ENCODE assay signal across 6 cellular contexts in the genomic region with DNA sequence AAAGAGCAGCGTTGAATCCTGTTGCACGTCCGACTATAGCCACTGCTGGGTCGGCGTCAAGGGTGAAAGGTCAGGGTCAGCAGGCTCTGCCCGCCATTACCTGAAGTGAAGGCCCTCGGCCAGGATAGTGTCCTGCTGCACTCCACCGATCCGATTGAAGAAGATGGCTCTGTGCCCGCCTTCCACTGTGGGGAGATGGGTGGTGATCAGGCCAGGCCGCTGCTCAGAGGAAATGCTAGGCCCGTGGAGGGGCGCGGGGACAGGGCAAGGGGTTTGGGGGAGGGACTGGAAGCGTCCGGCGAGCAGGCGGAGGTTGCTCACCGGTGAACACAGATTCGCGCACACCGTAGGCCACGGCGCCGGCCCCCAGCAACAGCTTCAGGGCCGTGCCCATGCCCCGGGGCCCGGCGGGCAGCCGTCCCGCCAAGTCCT. TPM values are rescaled to one million over a fixed set of nuclear protein-coding genes. Genes with fewer than 3 reads are reported as not detected.
A peak's percentile ranks its signal among the peaks of the same experiment; 100 is the strongest.
DNase-seq lines count a peak whose midpoint lies in the region; ATAC-seq and TF ChIP-seq lines count a peak whose summit lies in the region.

No MANE protein-coding gene starts in this region.

- H3K4me3 ChIP-seq in RWPE2 (ENCODE audit: severe bottlenecking) (peak overlapping the region; percentile 94), iPS DF 6.9 (ENCODE audit: low read length) (peak overlapping the region; percentile 94), aorta (ENCODE audit: low read length in 2 of 2) (peak overlapping the region; percentile 68 to 75)

- H3K27me3 ChIP-seq in RWPE2 (ENCODE audit: insufficient read depth, poor library complexity, severe bottlenecking) (no peaks in the 10 kb centered on the region), iPS DF 6.9 (ENCODE audit: control insufficient read depth, insufficient read depth, low read length) (no peaks in the 10 kb centered on the region), aorta (ENCODE audit: control insufficient read depth in 1 of 2, insufficient read depth in 2 of 2, low read length in 1 of 2) (no peaks in the 10 kb centered on the region)

- H3K36me3 ChIP-seq in RWPE2 (ENCODE audit: low read depth) (peaks cover 73% of the 10 kb centered on the region), iPS DF 6.9 (ENCODE audit: control insufficient read depth, insufficient read depth, low read length) (peaks cover 39% of the 10 kb centered on the region), aorta (ENCODE audit: control insufficient read depth in 1 of 2, insufficient read depth in 2 of 2, low read length in 1 of 2) (peaks cover 1 to 7% of the 10 kb centered on the region in 2 donors)

- ATAC-seq in GM21825 (IDR thresholded peaks at IDR 0.05; ENCODE audit: unreplicated experiment) (peak; percentile 6), RWPE2 (ENCODE audit: low read depth) (peak; percentile 51), aorta (ENCODE audit: low FRiP score) (no peak), GM18873 (IDR thresholded peaks at IDR 0.05; ENCODE audit: low FRiP score, unreplicated experiment) (no peak)

- no peak for TF ChIP-seq CTCF in RWPE2 (IDR thresholded peaks at IDR 0.05; ENCODE audit: poor library complexity, severe bottlenecking)

- intact Hi-C loops in aorta (cut with DNase I): loop anchor here in 1 of 2 donors (5.0 kb wide), 2 partner anchors 47 to 127 kb away; partner anchors contain the start of gene LPCAT3

- WGBS in iPS DF 6.9 (ENCODE audit: insufficient coverage, insufficient read length): no CpG with 5 or more reads among the region's 31 CpGs
- 0% methylated on average over 31 of the region's 31 CpGs for WGBS in aorta, 2 donors

- DNase-seq in RWPE2 (ENCODE audit: low spot score): peak; percentile 64
- DNase-seq in iPS DF 6.9 (ENCODE audit: low read depth, low spot score): no peak
- DNase-seq in aorta: no peak
- DNase-seq in activated gamma-delta T cell (lab: John Stamatoyannopoulos, UW): no peak

- peaks cover 7% of the 10 kb centered on the region for H3K4me1 ChIP-seq in RWPE2 (ENCODE audit: insufficient read depth, poor library complexity, severe bottlenecking)
- H3K4me1 ChIP-seq in iPS DF 6.9 (ENCODE audit: control insufficient read depth, insufficient read depth, low read length): no peaks in the 10 kb centered on the region
- H3K4me1 ChIP-seq in aorta (ENCODE audit: control insufficient read depth in 1 of 2, insufficient read depth in 2 of 2, low read length in 2 of 2): peaks cover 4 to 5% of the 10 kb centered on the region in 2 donors

- H3K27ac ChIP-seq in RWPE2 (ENCODE audit: poor library complexity, severe bottlenecking) (peak overlapping the region; percentile 71), iPS DF 6.9 (ENCODE audit: low read length) (no peak overlapping the region), aorta (ENCODE audit: low read depth in 1 of 2, low read length in 2 of 2) (peak overlapping the region in 1 of 2 donors; percentile 38)

- H3K9me3 ChIP-seq in RWPE2 (ENCODE audit: severe bottlenecking) (no peaks in the 10 kb centered on the region), iPS DF 6.9 (ENCODE audit: control insufficient read depth, insufficient read depth, low read length) (no peaks in the 10 kb centered on the region), aorta (ENCODE audit: control insufficient read depth, low read length) (no peaks in the 10 kb centered on the region)

RNA-seq across cellular contexts. Expression of gene PHB2, which starts 0.4 kb away (rescaled TPM):
- 100 to 1,000 TPM in 1 of 2 donors, 10 to 100 TPM in 1; 97.9 to 117 TPM for total RNA-seq in aorta
- polyA plus RNA-seq in aorta: 100 to 1,000 TPM; 105 to 139 TPM

RNA-seq across cellular contexts. Expression of gene EMG1, which starts 0.6 kb away (rescaled TPM):
- total RNA-seq in aorta: 10 to 100 TPM; 30.2 to 31.6 TPM
- 10 to 100 TPM; 15.4 to 24.4 TPM for polyA plus RNA-seq in aorta

RNA-seq across cellular contexts. Expression of gene PTPN6, which starts 19.0 kb away (rescaled TPM):
- total RNA-seq in aorta: 10 to 100 TPM; 29.8 to 42.3 TPM
- polyA plus RNA-seq in aorta: 10 to 100 TPM; 10.1 to 25.7 TPM

RNA-seq across cellular contexts. Expression of gene C12orf57, which starts 26.3 kb away (rescaled TPM):
- 100 to 1,000 TPM; 197 to 233 TPM for total RNA-seq in aorta
- polyA plus RNA-seq in aorta: 1,000 to 10,000 TPM in 1 of 2 donors, 100 to 1,000 TPM in 1; 849 to 1,017 TPM

RNA-seq across cellular contexts. Expression of gene RNU7-1, which starts 26.5 kb away (rescaled TPM):
- not detected for total RNA-seq in aorta
- polyA plus RNA-seq in aorta: not detected

Comparison
In these comparisons a context has a peak if more than half of its experiments do, and no peak if none do; other contexts are left out.
1. ATAC-seq: peak in GM21825 (single experiment) and RWPE2 (single experiment); none in aorta (single experiment) and GM18873 (single experiment).
2. Peak in every context shown above with its lines, with median percentiles within 50 percentile points of each other: H3K4me3 ChIP-seq.